In the genomic region with DNA sequence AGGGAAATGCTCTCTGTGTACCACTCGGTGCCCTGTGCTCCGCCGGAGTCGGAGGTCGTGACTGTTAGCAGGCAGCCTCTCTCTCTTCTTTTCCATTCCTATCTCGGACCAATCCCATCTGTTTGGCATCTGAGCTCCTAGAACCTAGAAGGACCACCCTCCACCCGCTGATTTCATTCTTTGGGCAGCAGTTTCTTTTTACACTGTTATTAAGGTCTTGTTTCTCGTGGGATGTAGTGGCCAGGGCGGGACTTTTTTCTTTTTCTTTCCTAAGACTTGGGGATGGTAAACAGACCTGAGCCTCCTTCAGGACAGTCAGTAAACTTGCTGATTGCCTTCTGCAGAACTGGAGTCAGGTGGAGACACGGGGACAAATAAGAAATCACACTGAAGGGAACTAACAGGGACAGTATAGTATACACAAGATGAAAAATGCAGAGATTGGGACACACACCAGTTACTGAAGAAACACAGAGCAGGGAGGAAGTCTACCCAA, we compare ENCODE assay signal across 8 cellular contexts. TPM values are rescaled to one million over a fixed set of nuclear protein-coding genes. Genes with fewer than 3 reads are reported as not detected.
DNase-seq lines count a peak whose midpoint lies in the region; TF ChIP-seq lines count a peak whose summit lies in the region.

No MANE protein-coding gene starts in this region.

- TF ChIP-seq POLR2A in esophagus muscularis mucosa (IDR thresholded peaks at IDR 0.05; ENCODE audit: low read depth) (no peak), prostate gland (IDR thresholded peaks at IDR 0.05) (no peak)

- 3% methylated on average over 9 of the region's 10 CpGs for WGBS in esophagus muscularis mucosa
- under 1% methylated on average over 10 of the region's 10 CpGs for WGBS in prostate gland

- H3K4me1 ChIP-seq in ES-I3 (ENCODE audit: insufficient read depth, low read length) = 0 out of 2 replicates have a peak, but pooled peaks cover 5% of the 10 kb centered on the region
- no peaks in the 10 kb centered on the region for H3K4me1 ChIP-seq in SJCRH30
- peaks cover 21 to 40% (median 29%) of the 10 kb centered on the region in 4 donors for H3K4me1 ChIP-seq in esophagus muscularis mucosa
- H3K4me1 ChIP-seq in prostate gland (replicated peaks) = peaks cover 6% of the 10 kb centered on the region

- H3K27ac ChIP-seq in SJCRH30 (peak overlapping the region; percentile 88), esophagus muscularis mucosa (replicated peaks in 1 of 4) (peak overlapping the region; percentile 85 to 94 (median 88)), prostate gland (peak overlapping the region; percentile 89 to 91)

- peak overlapping the region; percentile 69 for H3K9ac ChIP-seq in ES-I3 (ENCODE audit: low read depth, low read length)

- H3K27me3 ChIP-seq in SJCRH30 (no peaks in the 10 kb centered on the region), esophagus muscularis mucosa (no peaks in the 10 kb centered on the region), prostate gland (replicated peaks; ENCODE audit: insufficient read depth) (no peaks in the 10 kb centered on the region)

- H3K36me3 ChIP-seq in ES-I3 (ENCODE audit: insufficient read depth, low read length) = no peaks in the 10 kb centered on the region
- peaks cover 3% of the 10 kb centered on the region; the same call in 1 of the 2 replicates for H3K36me3 ChIP-seq in SJCRH30
- H3K36me3 ChIP-seq in esophagus muscularis mucosa = peaks cover 0 to 35% (median 18%) of the 10 kb centered on the region in 4 donors
- H3K36me3 ChIP-seq in prostate gland = peaks cover 0 to 5% of the 10 kb centered on the region in 2 donors

- no peak for TF ChIP-seq CTCF in esophagus muscularis mucosa (IDR thresholded peaks at IDR 0.05)
- TF ChIP-seq CTCF in prostate gland (IDR thresholded peaks at IDR 0.05) = no peak

- no peak for TF ChIP-seq EP300 in esophagus muscularis mucosa (IDR thresholded peaks at IDR 0.05)

- no peaks in the 10 kb centered on the region for H3K9me3 ChIP-seq in ES-I3 (ENCODE audit: control insufficient read depth, insufficient read depth, low read length)
- H3K9me3 ChIP-seq in SJCRH30 (replicated peaks) = no peaks in the 10 kb centered on the region
- H3K9me3 ChIP-seq in esophagus muscularis mucosa = no peaks in the 10 kb centered on the region
- no peaks in the 10 kb centered on the region for H3K9me3 ChIP-seq in prostate gland

- intact Hi-C loops in esophagus muscularis mucosa (cut with DNase I) (no loop called here), prostate gland (cut with DNase I) (no loop called here)

- peak overlapping the region; percentile 87 for H3K4me3 ChIP-seq in SJCRH30
- peak overlapping the region; percentile 60 to 84 (median 68) for H3K4me3 ChIP-seq in esophagus muscularis mucosa
- peak overlapping the region; percentile 58 to 67 for H3K4me3 ChIP-seq in prostate gland

- no peak for DNase-seq in SJCRH30
- DNase-seq in esophagus muscularis mucosa (ENCODE audit: extremely low spot score) = no peak
- no peak for DNase-seq in prostate gland (ENCODE audit: low spot score)
- DNase-seq in stimulated activated CD4-positive, alpha-beta T cell treated with anti-CD3 and anti-CD28 coated beads, Interleukin-2, amount 100 ng/mL, for 24 hours = no peak
- no peak for DNase-seq in medulla oblongata (ENCODE audit: extremely low spot score)
- DNase-seq in stimulated activated CD4-positive, alpha-beta T cell treated with anti-CD3 and anti-CD28 coated beads, Interleukin-2, amount 100 ng/mL, for 48 hours = no peak
- no peak for DNase-seq in glomerular visceral epithelial cell (ENCODE audit: extremely low spot score)

RNA-seq across cellular contexts. Expression of a gene that starts 0.5 kb away (rescaled TPM):
- total RNA-seq in SJCRH30 (2014; rRNA removed; shearing (Covaris generic)) = 74.2 and 77.5 TPM in 2 replicates
- total RNA-seq in esophagus muscularis mucosa = 10 to 100 TPM; 25.3 to 36.8 (median 28.3) TPM
- total RNA-seq in prostate gland = 10 to 100 TPM; 33.2 to 41.7 TPM

RNA-seq across cellular contexts. Expression of a gene that starts 31.3 kb away (rescaled TPM):
- 27.7 and 28.0 TPM in 2 replicates for total RNA-seq in SJCRH30 (2014; rRNA removed; shearing (Covaris generic))
- total RNA-seq in esophagus muscularis mucosa (10 to 100 TPM; 15.8 to 35.6 (median 25.5) TPM), prostate gland (10 to 100 TPM; 19.2 to 21.5 TPM)

RNA-seq across cellular contexts. Expression of a gene that starts 49.0 kb away (rescaled TPM):
- total RNA-seq in SJCRH30 (2014; rRNA removed; shearing (Covaris generic)) = 27.7 and 28.0 TPM in 2 replicates
- 10 to 100 TPM; 21.7 to 31.0 (median 27.5) TPM for total RNA-seq in esophagus muscularis mucosa
- total RNA-seq in prostate gland = 10 to 100 TPM; 25.3 to 30.5 TPM

RNA-seq across cellular contexts. Expression of a gene that starts 49.0 kb away (rescaled TPM):
- 38.7 and 40.3 TPM in 2 replicates for total RNA-seq in SJCRH30 (2014; rRNA removed; shearing (Covaris generic))
- total RNA-seq in esophagus muscularis mucosa = 10 to 100 TPM; 23.3 to 37.6 (median 30.1) TPM
- total RNA-seq in prostate gland = 10 to 100 TPM; 57.5 to 89.6 TPM

RNA-seq across cellular contexts. Expression of a gene that starts 49.4 kb away (rescaled TPM):
- total RNA-seq in SJCRH30 (2014; rRNA removed; shearing (Covaris generic)) = 30.2 and 36.9 TPM in 2 replicates
- total RNA-seq in esophagus muscularis mucosa (10 to 100 TPM in 1 of 4 donors, 1 to 10 TPM in 3; 5.4 to 13.2 (median 9.5) TPM), prostate gland (10 to 100 TPM; 14.6 to 27.2 TPM)
